In the genomic region with DNA sequence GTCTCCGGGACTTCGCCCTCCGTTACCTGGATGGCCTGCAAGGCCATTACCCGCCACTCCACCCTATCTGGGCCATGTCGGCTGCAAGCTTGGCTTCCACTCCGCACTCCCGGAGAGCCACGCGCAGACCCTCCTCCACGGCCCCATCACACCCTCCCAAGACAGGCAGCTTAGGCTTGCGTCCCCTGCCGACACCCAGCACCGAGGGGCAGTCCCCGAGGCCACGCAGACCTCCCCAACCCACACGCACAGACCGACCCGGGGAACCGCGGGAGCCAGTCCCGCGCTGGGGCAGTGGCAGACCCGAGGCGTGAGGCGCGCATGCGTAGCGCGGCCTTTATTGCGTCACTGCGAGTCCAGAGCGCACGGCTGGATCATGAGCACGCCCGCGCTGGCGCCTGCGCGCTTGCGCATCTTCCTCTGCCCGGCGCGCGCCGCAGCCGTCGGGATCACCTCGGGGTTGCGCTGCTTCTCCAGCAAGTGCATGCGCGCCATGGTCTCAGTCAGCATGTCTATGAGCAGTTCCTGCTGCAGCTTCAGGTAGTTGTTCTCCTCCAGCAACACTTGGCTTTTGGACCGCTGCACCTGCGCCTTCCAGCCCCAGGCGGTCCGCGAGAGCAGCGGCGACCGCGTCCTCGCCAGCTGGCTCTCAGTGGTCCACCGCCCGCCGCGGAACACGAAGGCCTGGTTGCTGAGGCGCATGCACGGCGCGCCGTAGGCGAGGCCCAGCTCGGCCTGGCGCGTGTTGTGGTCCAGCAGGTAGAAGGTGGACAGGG, we compare ENCODE assay signal across 8 cellular contexts. TPM values are rescaled to one million over a fixed set of nuclear protein-coding genes. Genes with fewer than 3 reads are reported as not detected.
DNase-seq lines count a peak whose midpoint lies in the region; ATAC-seq, FAIRE-seq and TF ChIP-seq lines count a peak whose summit lies in the region.

No MANE protein-coding gene starts in this region.

- peak overlapping the region; percentile 93 to 95 for H3K27ac ChIP-seq in kidney (ENCODE audit: low read depth in 2 of 2, low read length in 2 of 2)

- DNase-seq in AG10803 (ENCODE audit: low read depth): peak; percentile 90
- DNase-seq in NCI-H446 (lab: John Stamatoyannopoulos, UW): peak; percentile 90 to 98
- peak; percentile 94 for DNase-seq in activated CD4-positive, CD25-positive, alpha-beta regulatory T cell treated with anti-CD3 and anti-CD28 coated beads, Interleukin-2, amount 50 U/mL, for 72 hours
- peak; percentile 15 to 57 for DNase-seq in cerebellar nuclear complex (lab: John Stamatoyannopoulos, UW)
- DNase-seq in kidney: peak; percentile 98
- peak; percentile 84 to 94 (median 91) for DNase-seq in stimulated activated CD4-positive, alpha-beta T cell treated with anti-CD3 and anti-CD28 coated beads, Interleukin-12 subunit alpha, Interleukin-12 subunit beta, amount 100 ng/mL, for 48 hours (ENCODE audit: low read depth in 2 of 3, low spot score in 1 of 3)

- no peak for FAIRE-seq in kidney (lab: Jason Lieb, UNC)

- intact Hi-C loops in kidney (cut with DNase I): no loop called here

- no peaks in the 10 kb centered on the region for H3K9me3 ChIP-seq in kidney (ENCODE audit: control insufficient read depth in 1 of 2, low read length in 2 of 2)

- peak; percentile 75 for ATAC-seq in GM19043 (IDR thresholded peaks at IDR 0.05; ENCODE audit: low read depth, unreplicated experiment)
- ATAC-seq in HG03342 (IDR thresholded peaks at IDR 0.05; ENCODE audit: unreplicated experiment): peak; percentile 89

- peaks cover 11 to 13% of the 10 kb centered on the region in 2 donors for H3K4me1 ChIP-seq in kidney (ENCODE audit: control insufficient read depth in 1 of 2, insufficient read depth in 1 of 2, low read depth in 1 of 2, low read length in 2 of 2)

- peak overlapping the region; percentile 96 to 99 for H3K9ac ChIP-seq in kidney (ENCODE audit: low read length in 2 of 2)

- H3K36me3 ChIP-seq in kidney (ENCODE audit: control insufficient read depth in 1 of 2, insufficient read depth in 2 of 2, low read length in 2 of 2): no peaks in the 10 kb centered on the region

- TF ChIP-seq CTCF in AG10803 (conservative IDR thresholded peaks at IDR 0.05; ENCODE audit: low read length) (no peak), kidney (IDR thresholded peaks at IDR 0.05; ENCODE audit: borderline replicate concordance, extremely low read depth, insufficient read depth) (no peak)

- H3K4me3 ChIP-seq in AG10803 (ENCODE audit: low read length) (peak overlapping the region; percentile 97), kidney (ENCODE audit: low read length in 2 of 2) (peak overlapping the region; percentile 79 to 94)

RNA-seq across cellular contexts. Expression of gene CBY3, which starts 2.4 kb away (rescaled TPM):
- total RNA-seq in kidney: not detected
- polyA plus RNA-seq in kidney (ENCODE audit: insufficient read depth, low read depth, low replicate concordance): not detected

RNA-seq across cellular contexts. Expression of gene CANX, which starts 20.3 kb away (rescaled TPM):
- total RNA-seq in kidney: 824 TPM
- 208 TPM for polyA plus RNA-seq in kidney (ENCODE audit: insufficient read depth, low read depth, low replicate concordance)

RNA-seq across cellular contexts. Expression of gene MAML1, which starts 54.2 kb away (rescaled TPM):
- 26.8 TPM for total RNA-seq in kidney
- polyA plus RNA-seq in kidney (ENCODE audit: insufficient read depth, low read depth, low replicate concordance): 5.3 TPM

RNA-seq across cellular contexts. Expression of gene HNRNPH1, which starts 55.0 kb away (rescaled TPM):
- total RNA-seq in kidney: 564 TPM
- polyA plus RNA-seq in kidney (ENCODE audit: insufficient read depth, low read depth, low replicate concordance): 191 TPM

Comparison
In these comparisons a context has a peak if more than half of its experiments do, and no peak if none do; other contexts are left out.
1. Peak in every context shown above with its lines: DNase-seq, ATAC-seq, H3K4me3 ChIP-seq and H3K27ac ChIP-seq.
2. DNase-seq: peak in every context shown above with its lines; median percentile 98 in kidney; 94 in NCI-H446; 94 in activated CD4-positive, CD25-positive, alpha-beta regulatory T cell treated with anti-CD3 and anti-CD28 coated beads, Interleukin-2, amount 50 U/mL, for 72 hours; 91 in stimulated activated CD4-positive, alpha-beta T cell treated with anti-CD3 and anti-CD28 coated beads, Interleukin-12 subunit alpha, Interleukin-12 subunit beta, amount 100 ng/mL, for 48 hours; 90 in AG10803; 36 in cerebellar nuclear complex.